14 cellular contexts compared by ENCODE assay signal in the genomic region with DNA sequence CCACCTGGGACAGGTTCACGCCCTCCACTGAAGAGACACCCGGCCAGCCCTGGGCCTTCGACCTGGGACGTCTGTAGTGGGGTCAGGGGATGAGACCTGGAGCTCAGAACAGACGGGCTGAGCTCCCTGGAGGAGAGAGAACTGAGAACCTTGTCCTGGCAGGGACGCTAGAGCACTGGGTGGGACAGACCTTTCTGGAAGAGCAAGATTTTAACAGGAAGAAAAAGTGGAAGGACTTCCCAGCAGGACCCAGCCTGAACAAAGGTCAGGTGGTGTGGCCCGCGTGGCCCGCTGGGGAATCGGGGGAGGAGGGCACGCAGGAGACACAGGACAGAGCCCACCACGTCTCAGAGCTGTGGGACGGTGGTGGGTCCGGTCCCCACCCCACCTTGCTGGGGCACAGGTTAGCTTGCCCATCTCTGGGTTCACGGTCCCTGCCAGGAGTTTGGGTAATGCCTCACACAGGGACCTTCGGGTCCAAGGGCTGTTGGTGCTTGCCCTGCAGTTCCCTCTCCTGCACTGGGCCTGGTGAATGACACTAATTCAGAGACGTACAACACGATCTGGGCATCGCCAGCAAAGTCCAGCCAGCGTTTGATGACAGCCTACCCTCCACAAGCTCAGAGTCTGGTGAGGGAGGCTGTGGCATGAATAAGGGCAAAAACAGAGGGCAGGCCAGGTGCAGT. TPM values are rescaled to one million over a fixed set of nuclear protein-coding genes. Genes with fewer than 3 reads are reported as not detected.
DNase-seq lines count a peak whose midpoint lies in the region; ATAC-seq and TF ChIP-seq lines count a peak whose summit lies in the region.
"Had no signal": no experiment of that assay in that cellular context is flagged by ENCODE, and none has a peak within 500 bp of the region (broad histone marks: within the 10 kb centered on the region; RNA-seq: fewer than 3 reads in every experiment).

No MANE protein-coding gene starts in this region.

- H3K36me3 ChIP-seq in CD8-positive, alpha-beta memory T cell (ENCODE audit: insufficient read depth, low read length) = peaks cover under 1% of the 10 kb centered on the region
- H3K36me3 ChIP-seq: thoracic aorta had no signal

- H3K36me3 Mint-ChIP-seq in CD8-positive, alpha-beta memory T cell = peaks cover 0 to 8% (median 2%) of the 10 kb centered on the region in 3 donors
- H3K36me3 Mint-ChIP-seq in IgD-negative memory B cell (peaks cover 4% of the 10 kb centered on the region), chondrocyte (ENCODE audit: low read depth) (peaks cover 2% of the 10 kb centered on the region), naive B cell (no peaks in the 10 kb centered on the region)
- H3K36me3 Mint-ChIP-seq in activated CD8-positive, alpha-beta T cell treated with anti-CD3 and anti-CD28 coated beads, Interleukin-2, amount 10 ng/mL, durations not matched to agents 7 days and 5 days (ENCODE audit: low read depth) = peaks cover 10% of the 10 kb centered on the region

- H3K4me3 Mint-ChIP-seq in CD8-positive, alpha-beta memory T cell = peak overlapping the region in 5 of 7 donors; percentile 9 to 81 (median 32)
- H3K4me3 Mint-ChIP-seq in IgD-negative memory B cell (peak overlapping the region in 3 of 4 donors; percentile 5 to 80 (median 36)), chondrocyte (ENCODE audit: unreplicated experiment) (peak overlapping the region; percentile 57), naive B cell (peak overlapping the region in 7 of 8 donors; percentile 4 to 82 (median 68))
- no peak overlapping the region for H3K4me3 Mint-ChIP-seq in activated CD8-positive, alpha-beta T cell treated with anti-CD3 and anti-CD28 coated beads, Interleukin-2, amount 10 ng/mL, durations not matched to agents 7 days and 5 days

- CTCF ChIA-PET in CD8-positive, alpha-beta memory T cell (lab: Charles Lee) = no interaction called here
- CTCF ChIA-PET in activated CD8-positive, alpha-beta T cell treated with anti-CD3 and anti-CD28 coated beads, Interleukin-2, amount 10 ng/mL, durations not matched to agents 7 days and 5 days (lab: Charles Lee) = interaction anchor here (1.7 kb wide), 1 partner anchor 8 kb away, joined by 3 read pairs; no protein-coding TSS in a partner anchor

- no peaks in the 10 kb centered on the region for H3K9me3 ChIP-seq in CD8-positive, alpha-beta memory T cell (ENCODE audit: low read length)
- H3K9me3 ChIP-seq: thoracic aorta had no signal

- TF ChIP-seq CTCF in chondrocyte (IDR thresholded peaks at IDR 0.05) = no peak
- no peak for TF ChIP-seq CTCF in dorsolateral prefrontal cortex (IDR thresholded peaks at IDR 0.05 in 54 of 56, conservative IDR thresholded peaks at IDR 0.05 in 2 of 56; ENCODE audit: low read depth in 1 of 56, partially characterized antibody in 56 of 56)

- peaks cover 0 to 2% (median 0%) of the 10 kb centered on the region in 5 donors for H3K9me3 Mint-ChIP-seq in CD8-positive, alpha-beta memory T cell
- H3K9me3 Mint-ChIP-seq in IgD-negative memory B cell (peaks cover 0 to 2% (median 0%) of the 10 kb centered on the region in 3 donors), chondrocyte (ENCODE audit: low read depth) (no peaks in the 10 kb centered on the region), naive B cell (no peaks in the 10 kb centered on the region)
- no peaks in the 10 kb centered on the region for H3K9me3 Mint-ChIP-seq in activated CD8-positive, alpha-beta T cell treated with anti-CD3 and anti-CD28 coated beads, Interleukin-2, amount 10 ng/mL, durations not matched to agents 7 days and 5 days (ENCODE audit: insufficient read depth)

- peaks cover 4% of the 10 kb centered on the region for H3K4me1 ChIP-seq in CD8-positive, alpha-beta memory T cell (ENCODE audit: insufficient read depth, low read length)

- H3K4me3 ChIP-seq in CD8-positive, alpha-beta memory T cell (ENCODE audit: low read length) = no peak overlapping the region
- H3K4me3 ChIP-seq in dorsolateral prefrontal cortex = no peak overlapping the region
- H3K4me3 ChIP-seq: thoracic aorta had no signal

- DNase-seq in CD8-positive, alpha-beta memory T cell = no peak
- DNase-seq in chondrocyte (ENCODE audit: low spot score) (no peak), naive B cell (no peak), globus pallidus (ENCODE audit: low spot score) (no peak), DMS 273 (lab: John Stamatoyannopoulos, UW; ENCODE audit: unreplicated experiment) (no peak), dorsolateral prefrontal cortex (no peak)
- DNase-seq in activated CD8-positive, alpha-beta T cell treated with anti-CD3 and anti-CD28 coated beads, Interleukin-2, amount 10 ng/mL, durations not matched to agents 7 days and 5 days = no peak
- DNase-seq: anterior cingulate cortex, KBM-7, NCI-H146, NCI-H526 had no signal

- POLR2A ChIA-PET in CD8-positive, alpha-beta memory T cell (lab: Charles Lee) = no interaction called here
- POLR2A ChIA-PET in activated CD8-positive, alpha-beta T cell treated with anti-CD3 and anti-CD28 coated beads, Interleukin-2, amount 10 ng/mL, durations not matched to agents 7 days and 5 days (lab: Charles Lee) = interaction anchor here (0.6 to 3.1 kb wide), 2 partner anchors 15 to 1927 kb away, joined by 3 to 9 read pairs; a partner anchor contains a TSS

- intact Hi-C loops in dorsolateral prefrontal cortex (cut with DNase I) = loop anchor here (5.0 kb wide), 2 partner anchors 33 to 83 kb away; no protein-coding TSS in a partner anchor

- ATAC-seq in naive B cell (ENCODE audit: low read depth in 2 of 2) = no peak
- no peak for ATAC-seq in activated CD8-positive, alpha-beta T cell treated with anti-CD3 and anti-CD28 coated beads, Interleukin-2, amount 10 ng/mL, durations not matched to agents 7 days and 5 days
- ATAC-seq: Right ventricle myocardium inferior had no signal

- H3K27ac Mint-ChIP-seq in CD8-positive, alpha-beta memory T cell = peak overlapping the region in 1 of 8 donors; percentile 30
- H3K27ac Mint-ChIP-seq in IgD-negative memory B cell (peak overlapping the region in 1 of 3 donors; percentile 51), chondrocyte (ENCODE audit: unreplicated experiment) (no peak overlapping the region), naive B cell (no peak overlapping the region)
- H3K27ac Mint-ChIP-seq in activated CD8-positive, alpha-beta T cell treated with anti-CD3 and anti-CD28 coated beads, Interleukin-2, amount 10 ng/mL, durations not matched to agents 7 days and 5 days = no peak overlapping the region

- peaks cover 13 to 20% of the 10 kb centered on the region in 2 donors for H3K27me3 Mint-ChIP-seq in CD8-positive, alpha-beta memory T cell
- peaks cover 34% of the 10 kb centered on the region for H3K27me3 Mint-ChIP-seq in IgD-negative memory B cell
- no peaks in the 10 kb centered on the region for H3K27me3 Mint-ChIP-seq in chondrocyte (ENCODE audit: low read depth)
- H3K27me3 Mint-ChIP-seq in naive B cell = peaks cover 16 to 56% (median 27%) of the 10 kb centered on the region in 3 donors
- peaks cover 25% of the 10 kb centered on the region for H3K27me3 Mint-ChIP-seq in activated CD8-positive, alpha-beta T cell treated with anti-CD3 and anti-CD28 coated beads, Interleukin-2, amount 10 ng/mL, durations not matched to agents 7 days and 5 days (ENCODE audit: low read depth)

- peaks cover 8 to 21% (median 13%) of the 10 kb centered on the region in 3 donors for H3K4me1 Mint-ChIP-seq in CD8-positive, alpha-beta memory T cell
- H3K4me1 Mint-ChIP-seq in IgD-negative memory B cell (peaks cover 4 to 13% (median 6%) of the 10 kb centered on the region in 3 donors), chondrocyte (ENCODE audit: low read depth) (peaks cover 7% of the 10 kb centered on the region), naive B cell (peaks cover 14 to 28% (median 21%) of the 10 kb centered on the region in 3 donors)
- peaks cover 17% of the 10 kb centered on the region for H3K4me1 Mint-ChIP-seq in activated CD8-positive, alpha-beta T cell treated with anti-CD3 and anti-CD28 coated beads, Interleukin-2, amount 10 ng/mL, durations not matched to agents 7 days and 5 days (ENCODE audit: low read depth)

- H3K27me3 ChIP-seq in CD8-positive, alpha-beta memory T cell (ENCODE audit: insufficient read depth, low read length, poor library complexity, severe bottlenecking) = peaks cover 23% of the 10 kb centered on the region
- H3K27me3 ChIP-seq in dorsolateral prefrontal cortex = peaks cover 0 to 31% (median 8%) of the 10 kb centered on the region in 45 donors

- no peak overlapping the region for H3K27ac ChIP-seq in CD8-positive, alpha-beta memory T cell (ENCODE audit: low read depth, low read length)
- H3K27ac ChIP-seq in dorsolateral prefrontal cortex = no peak overlapping the region
- H3K27ac ChIP-seq: thoracic aorta had no signal

RNA-seq across cellular contexts. Expression of a gene that starts 1.2 kb away (rescaled TPM):
- total RNA-seq in CD8-positive, alpha-beta memory T cell = not detected
- not detected for polyA plus RNA-seq in CD8-positive, alpha-beta memory T cell
- polyA plus RNA-seq in IgD-negative memory B cell = not detected
- total RNA-seq in chondrocyte = 7.0 to 7.9 TPM (median 7.2 TPM) in 3 replicates
- polyA plus RNA-seq in naive B cell (ENCODE audit: low read depth in 6 of 6) = not detected
- total RNA-seq in activated CD8-positive, alpha-beta T cell treated with anti-CD3 and anti-CD28 coated beads, Interleukin-2, amount 10 ng/mL, durations not matched to agents 7 days and 5 days = not detected
- total RNA-seq in dorsolateral prefrontal cortex = 1 to 10 TPM in 86 of 120 experiments, under 1 TPM in 22, not detected in 12; 0.51 to 3.8 (median 1.4) TPM
- total RNA-seq: Right ventricle myocardium inferior, thoracic aorta had no signal

RNA-seq across cellular contexts. Expression of a gene that starts 9.1 kb away (rescaled TPM):
- 100 to 1,000 TPM; 113 TPM for total RNA-seq in CD8-positive, alpha-beta memory T cell
- polyA plus RNA-seq in CD8-positive, alpha-beta memory T cell = 100 TPM
- polyA plus RNA-seq in IgD-negative memory B cell = 115 TPM
- 32.7 to 41.3 TPM (median 36.1 TPM) in 3 replicates for total RNA-seq in chondrocyte
- polyA plus RNA-seq in naive B cell (ENCODE audit: low read depth in 6 of 6) = 10 to 100 TPM; 48.9 to 80.0 (median 64.7) TPM
- total RNA-seq in activated CD8-positive, alpha-beta T cell treated with anti-CD3 and anti-CD28 coated beads, Interleukin-2, amount 10 ng/mL, durations not matched to agents 7 days and 5 days = 10 to 100 TPM; 57.1 TPM
- 10 to 100 TPM; 16.2 to 44.5 (median 25.3) TPM for total RNA-seq in dorsolateral prefrontal cortex

RNA-seq across cellular contexts. Expression of a gene that starts 15.3 kb away (rescaled TPM):
- 100 to 1,000 TPM; 253 to 258 TPM for total RNA-seq in CD8-positive, alpha-beta memory T cell
- 238 TPM for polyA plus RNA-seq in CD8-positive, alpha-beta memory T cell
- polyA plus RNA-seq in IgD-negative memory B cell (377 TPM), naive B cell (ENCODE audit: low read depth in 6 of 6) (100 to 1,000 TPM; 253 to 449 (median 334) TPM)
- total RNA-seq in chondrocyte (295 to 320 TPM (median 303 TPM) in 3 replicates), dorsolateral prefrontal cortex (100 to 1,000 TPM; 215 to 736 (median 434) TPM)
- total RNA-seq in activated CD8-positive, alpha-beta T cell treated with anti-CD3 and anti-CD28 coated beads, Interleukin-2, amount 10 ng/mL, durations not matched to agents 7 days and 5 days = 100 to 1,000 TPM; 172 to 195 TPM

RNA-seq across cellular contexts. Expression of a gene that starts 36.1 kb away (rescaled TPM):
- total RNA-seq in CD8-positive, alpha-beta memory T cell = 10 to 100 TPM; 39.8 to 45.3 TPM
- polyA plus RNA-seq in CD8-positive, alpha-beta memory T cell = 14.6 TPM
- polyA plus RNA-seq in IgD-negative memory B cell = 4.8 TPM
- total RNA-seq in chondrocyte = 64.5 to 75.3 TPM (median 68.3 TPM) in 3 replicates
- 1 to 10 TPM in 5 of 6 donors, under 1 TPM in 1; 0.78 to 5.5 (median 2.7) TPM for polyA plus RNA-seq in naive B cell (ENCODE audit: low read depth in 6 of 6)
- 10 to 100 TPM; 88.4 to 94.3 TPM for total RNA-seq in activated CD8-positive, alpha-beta T cell treated with anti-CD3 and anti-CD28 coated beads, Interleukin-2, amount 10 ng/mL, durations not matched to agents 7 days and 5 days
- total RNA-seq in dorsolateral prefrontal cortex = 100 to 1,000 TPM in 4 of 120 experiments, 10 to 100 TPM in 116; 19.9 to 116 (median 36.5) TPM

RNA-seq across cellular contexts. Expression of a gene that starts 42.9 kb away (rescaled TPM):
- 100 to 1,000 TPM; 179 to 180 TPM for total RNA-seq in CD8-positive, alpha-beta memory T cell
- polyA plus RNA-seq in CD8-positive, alpha-beta memory T cell = 271 TPM
- 339 TPM for polyA plus RNA-seq in IgD-negative memory B cell
- 110 to 125 TPM (median 122 TPM) in 3 replicates for total RNA-seq in chondrocyte
- polyA plus RNA-seq in naive B cell (ENCODE audit: low read depth in 6 of 6) = 100 to 1,000 TPM; 132 to 222 (median 199) TPM
- total RNA-seq in activated CD8-positive, alpha-beta T cell treated with anti-CD3 and anti-CD28 coated beads, Interleukin-2, amount 10 ng/mL, durations not matched to agents 7 days and 5 days = 100 to 1,000 TPM; 209 to 222 TPM
- total RNA-seq in dorsolateral prefrontal cortex = 100 to 1,000 TPM; 170 to 316 (median 242) TPM
